ENCODE assay signal across 8 cellular contexts in the genomic region with DNA sequence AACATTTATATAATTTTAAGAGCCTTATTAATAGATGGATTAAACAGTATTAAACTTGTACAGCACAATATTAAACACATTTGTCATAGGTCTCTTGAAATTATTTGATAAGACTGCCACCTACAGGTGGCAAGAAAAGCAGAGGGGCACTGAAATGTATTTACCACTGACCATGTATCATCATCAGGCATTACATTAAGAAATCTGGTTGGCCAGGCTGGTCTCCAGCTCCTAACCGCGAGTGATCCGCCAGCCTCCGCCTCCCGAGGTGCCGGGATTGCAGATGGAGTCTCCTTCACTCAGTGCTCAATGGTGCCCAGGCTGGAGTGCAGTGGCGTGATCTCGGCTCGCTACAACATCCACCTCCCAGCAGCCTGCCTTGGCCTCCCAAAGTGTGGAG. TPM values are rescaled to one million over a fixed set of nuclear protein-coding genes. Genes with fewer than 3 reads are reported as not detected.
A peak's percentile ranks its signal among the peaks of the same experiment; 100 is the strongest.
DNase-seq lines count a peak whose midpoint lies in the region; ATAC-seq and TF ChIP-seq lines count a peak whose summit lies in the region.
"Not testable (repeated sequence)": the region's sequence is repeated elsewhere in the genome, so short reads cannot be mapped to it uniquely, and the experiment has no call there.

No MANE protein-coding gene starts in this region.

- TF ChIP-seq EP300 in tibial nerve (IDR thresholded peaks at IDR 0.05), result not testable (repeated sequence)

- POLR2A ChIA-PET in PC-3 (lab: Charles Lee; ENCODE audit: unreplicated experiment), result not testable (repeated sequence)

- not testable (repeated sequence) for H3K9ac ChIP-seq in PC-3 (ENCODE audit: low read length)

- not testable (repeated sequence) for H3K27ac ChIP-seq in PC-3 (ENCODE audit: low read length); foreskin keratinocyte; tibial nerve

- H3K4me2 ChIP-seq in PC-3 (ENCODE audit: low read length), result not testable (repeated sequence)

- H3F3A ChIP-seq in PC-3 (ENCODE audit: low read length, unreplicated experiment), result not testable (repeated sequence)

- not testable (repeated sequence) for BruUV-seq in PC-3 (replicated peaks; lab: Mats Ljungman, UMichigan)

- in situ Hi-C loops in astrocyte of the cerebellum (cut with HindIII; ENCODE audit: low sequenced_read_pairs), result loop anchor here (25.0 kb wide), 1 partner anchor 224 kb away; no protein-coding TSS in a partner anchor

- peak; percentile 58 for TF ChIP-seq CTCF in PC-3 (conservative IDR thresholded peaks at IDR 0.05; ENCODE audit: low read depth, low read length)
- TF ChIP-seq CTCF in astrocyte of the cerebellum (IDR thresholded peaks at IDR 0.05; ENCODE audit: low read depth, low read length, missing control alignments), result peak; percentile 58
- TF ChIP-seq CTCF in foreskin keratinocyte (conservative IDR thresholded peaks at IDR 0.05), result peak; percentile 89
- TF ChIP-seq CTCF in tibial nerve (IDR thresholded peaks at IDR 0.05), result peak; percentile 51 to 76 (median 70)

- not testable (repeated sequence) for H4K20me1 ChIP-seq in PC-3 (ENCODE audit: low read length)

- H3K9me2 ChIP-seq in PC-3 (replicated peaks; ENCODE audit: low read length), result not testable (repeated sequence)

- ATAC-seq in GM21529 (IDR thresholded peaks at IDR 0.05; ENCODE audit: unreplicated experiment) (peak; percentile 61), PC-3 (peak; percentile 93), foreskin keratinocyte (peak; percentile 88)

- not testable (repeated sequence) for H3K27me3 ChIP-seq in PC-3 (ENCODE audit: low read length); foreskin keratinocyte; tibial nerve

- intact Hi-C loops in PC-3 (cut with micrococcal nuclease), result loop anchor here (1.0 to 10.0 kb wide), 4 partner anchors 164 to 482 kb away; no protein-coding TSS in a partner anchor

- CTCF ChIA-PET in PC-3 (lab: Charles Lee), result interaction anchor here (0.9 to 1.8 kb wide), 3 partner anchors 78 to 315 kb away, joined by 3 to 5 read pairs (median 4); no protein-coding TSS in a partner anchor

- not testable (repeated sequence) for H3K9me3 ChIP-seq in PC-3 (ENCODE audit: low read length); tibial nerve

- not testable (repeated sequence) for H2AFZ ChIP-seq in PC-3 (ENCODE audit: low read length)

- not testable (repeated sequence) for H3K79me2 ChIP-seq in PC-3 (ENCODE audit: low read length)

- 41 to 60% methylated on average over 7 to 9 of the region's 9 CpGs for WGBS in tibial nerve, 2 donors

- not testable (repeated sequence) for H3K4me3 ChIP-seq in PC-3 (ENCODE audit: low read length); astrocyte of the cerebellum (ENCODE audit: low read depth, low read length); tibial nerve

- H3K4me1 ChIP-seq in PC-3 (ENCODE audit: insufficient read depth, low read length); foreskin keratinocyte; tibial nerve: not testable (repeated sequence)

- H3K36me3 ChIP-seq in PC-3 (ENCODE audit: low read depth, low read length); tibial nerve: not testable (repeated sequence)

- TF ChIP-seq POLR2A in tibial nerve (IDR thresholded peaks at IDR 0.05), result not testable (repeated sequence)

- DNase-seq in DMS79 treated with DMSO at 0.1 percent for 48 hours (lab: John Stamatoyannopoulos, UW) (peak; percentile 3), LoVo (ENCODE audit: low spot score) (peak; percentile 76), PC-3 (peak; percentile 69), astrocyte of the cerebellum (ENCODE audit: low read depth) (peak; percentile 39), foreskin keratinocyte (peak in 1 of 2 donors; percentile 48), midbrain (lab: John Stamatoyannopoulos, UW) (peak; percentile 41)
- DNase-seq in tibial nerve (ENCODE audit: low spot score in 2 of 2), result not testable (repeated sequence)

RNA-seq across cellular contexts. Expression of a gene that starts 35.1 kb away (rescaled TPM):
- 3.7 and 4.6 TPM in 2 replicates for total RNA-seq in PC-3 (2014; rRNA removed)
- total RNA-seq in foreskin keratinocyte, result 12.4 and 14.1 TPM in 2 replicates
- polyA plus RNA-seq in foreskin keratinocyte, result 3.5 and 4.5 TPM in 2 replicates
- total RNA-seq in tibial nerve, result 10 to 100 TPM; 35.4 to 68.8 (median 58.0) TPM
